ENCODE assay signal across 9 cellular contexts in the genomic region with DNA sequence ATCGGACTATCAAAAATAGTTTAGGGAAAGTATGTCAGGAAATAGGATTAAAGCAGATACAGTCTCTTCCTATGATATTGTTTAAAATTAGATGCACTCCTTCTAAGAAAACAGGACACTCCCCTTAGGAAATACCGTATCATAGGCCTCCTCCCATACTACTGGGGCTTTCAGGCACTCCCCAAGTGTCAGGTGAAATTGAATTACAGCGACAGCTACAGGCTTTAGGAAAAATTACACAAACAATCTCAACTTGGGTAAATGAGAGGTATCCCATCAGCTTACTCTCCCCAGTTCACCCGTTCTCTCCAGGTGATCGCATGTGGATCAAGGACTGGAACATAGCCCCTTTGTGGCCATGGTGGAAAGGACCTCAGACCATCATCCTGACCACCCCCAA.
DNase-seq lines count a peak whose midpoint lies in the region; ATAC-seq and TF ChIP-seq lines count a peak whose summit lies in the region.
"Had no signal": no experiment of that assay in that cellular context is flagged by ENCODE, and none has a peak within 500 bp of the region (broad histone marks: within the 10 kb centered on the region; RNA-seq: fewer than 3 reads in every experiment).

No MANE protein-coding gene starts in this region.

- peaks cover 12% of the 10 kb centered on the region for H3K27me3 Mint-ChIP-seq in activated T-cell treated with anti-CD3 and anti-CD28 coated beads, Interleukin-2, amount 50 U/mL, for 4 hours (ENCODE audit: low read depth)

- in situ Hi-C loops in astrocyte of the cerebellum (cut with HindIII; ENCODE audit: low sequenced_read_pairs): no loop called here

- no peaks in the 10 kb centered on the region for H3K36me3 ChIP-seq in GM06990 (ENCODE audit: control insufficient read depth, insufficient read depth, low read length)

- H3K9me3 Mint-ChIP-seq in activated T-cell treated with anti-CD3 and anti-CD28 coated beads, Interleukin-2, amount 50 U/mL, for 4 hours: no peaks in the 10 kb centered on the region

- ATAC-seq in HG02870 (IDR thresholded peaks at IDR 0.05; ENCODE audit: unreplicated experiment): peak; percentile 60
- ATAC-seq in activated T-cell treated with anti-CD3 and anti-CD28 coated beads, Interleukin-2, amount 50 U/mL, for 4 hours: no peak
- no peak for ATAC-seq in HG03108 (IDR thresholded peaks at IDR 0.05; ENCODE audit: unreplicated experiment)

- DNase-seq in GM06990 (ENCODE audit: extremely low read depth, insufficient read length) (no peak), astrocyte of the cerebellum (ENCODE audit: low read depth) (no peak), lung microvascular endothelial cell (ENCODE audit: low read depth in 2 of 2) (peak; percentile 35 to 43), coronary artery (ENCODE audit: low spot score) (no peak), UCSD-AML1 (lab: John Stamatoyannopoulos, UW; ENCODE audit: unreplicated experiment) (no peak)
- DNase-seq in activated T-cell treated with anti-CD3 and anti-CD28 coated beads, Interleukin-2, amount 50 U/mL, for 4 hours: no peak

- H3K27ac ChIP-seq in coronary artery: no peak overlapping the region

- H3K4me1 Mint-ChIP-seq in activated T-cell treated with anti-CD3 and anti-CD28 coated beads, Interleukin-2, amount 50 U/mL, for 4 hours (ENCODE audit: low read depth): peaks cover 2% of the 10 kb centered on the region

- H3K27me3 ChIP-seq in GM06990 (replicated peaks; ENCODE audit: control insufficient read depth, insufficient read depth, low read length): no peaks in the 10 kb centered on the region

- no peak overlapping the region for H3K4me3 Mint-ChIP-seq in activated T-cell treated with anti-CD3 and anti-CD28 coated beads, Interleukin-2, amount 50 U/mL, for 4 hours
- H3K4me3 Mint-ChIP-seq: brain had no signal

- H3K4me3 ChIP-seq in GM06990 (replicated peaks; ENCODE audit: low read depth, low read length): no peak overlapping the region
- no peak overlapping the region for H3K4me3 ChIP-seq in astrocyte of the cerebellum (ENCODE audit: low read depth, low read length)
- no peak overlapping the region for H3K4me3 ChIP-seq in coronary artery

- TF ChIP-seq CTCF in GM06990 (IDR thresholded peaks at IDR 0.05; ENCODE audit: insufficient read depth, low read length, poor library complexity, severe bottlenecking) (peak; percentile 59), astrocyte of the cerebellum (IDR thresholded peaks at IDR 0.05; ENCODE audit: low read depth, low read length, missing control alignments) (peak; percentile 13), coronary artery (IDR thresholded peaks at IDR 0.05) (no peak)

- H3K36me3 Mint-ChIP-seq in activated T-cell treated with anti-CD3 and anti-CD28 coated beads, Interleukin-2, amount 50 U/mL, for 4 hours (ENCODE audit: insufficient read depth): no peaks in the 10 kb centered on the region
- H3K36me3 Mint-ChIP-seq: brain had no signal

Comparison
In these comparisons a context has a peak if more than half of its experiments do, and no peak if none do; other contexts are left out.
1. DNase-seq: peak in lung microvascular endothelial cell (2 of 2); none in GM06990 (single experiment), astrocyte of the cerebellum (single experiment), coronary artery (single experiment), UCSD-AML1 (single experiment) and activated T-cell treated with anti-CD3 and anti-CD28 coated beads, Interleukin-2, amount 50 U/mL, for 4 hours (single experiment).